11 cellular contexts compared by ENCODE assay signal in the genomic region with DNA sequence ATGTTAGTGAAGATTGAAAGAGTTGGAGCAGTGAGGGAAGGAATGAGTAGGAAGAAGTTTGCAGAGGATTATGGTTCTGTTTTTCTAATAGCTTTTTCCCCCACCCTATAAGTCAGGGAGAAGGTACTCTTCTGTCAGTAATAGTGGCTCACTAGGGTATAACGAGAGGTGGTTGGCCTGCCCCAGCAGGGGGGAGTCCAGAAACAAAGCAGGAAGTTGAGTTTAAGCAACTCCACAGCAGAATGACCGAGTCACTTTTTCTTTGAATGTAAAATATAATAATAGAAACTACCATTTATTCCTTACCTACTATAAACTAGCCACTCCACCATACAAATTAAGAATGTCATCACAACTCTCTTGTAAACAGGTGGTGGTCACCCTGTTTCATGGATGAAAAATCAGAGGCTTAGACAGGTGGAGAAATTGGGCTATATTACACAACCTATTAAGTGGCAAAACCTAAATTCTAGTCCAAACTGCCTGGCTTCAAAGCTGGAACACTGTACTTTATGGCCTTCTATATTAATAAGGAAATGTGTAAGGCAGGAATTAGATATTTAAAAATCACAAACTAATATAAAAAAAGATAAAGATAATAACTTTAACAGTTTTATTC. TPM values are rescaled to one million over a fixed set of nuclear protein-coding genes. Genes with fewer than 3 reads are reported as not detected.
DNase-seq lines count a peak whose midpoint lies in the region; ATAC-seq and TF ChIP-seq lines count a peak whose summit lies in the region.
"Had no signal": no experiment of that assay in that cellular context is flagged by ENCODE, and none has a peak within 500 bp of the region (broad histone marks: within the 10 kb centered on the region; RNA-seq: fewer than 3 reads in every experiment).

No MANE protein-coding gene starts in this region.

- ATAC-seq in GM18868 (IDR thresholded peaks at IDR 0.05; ENCODE audit: unreplicated experiment) (peak; percentile 98), HG03520 (IDR thresholded peaks at IDR 0.05; ENCODE audit: unreplicated experiment) (peak; percentile 81), GM18873 (IDR thresholded peaks at IDR 0.05; ENCODE audit: low FRiP score, unreplicated experiment) (no peak)

- no peak for TF ChIP-seq CTCF in choroid plexus epithelial cell (conservative IDR thresholded peaks at IDR 0.05; ENCODE audit: low read depth, low read length)
- TF ChIP-seq CTCF in glutamatergic neuron (IDR thresholded peaks at IDR 0.05; ENCODE audit: partially characterized antibody, unreplicated experiment), result no peak
- TF ChIP-seq CTCF in BE2C (IDR thresholded peaks at IDR 0.05; ENCODE audit: low read depth, low read length), result no peak

- no peaks in the 10 kb centered on the region for H3K4me1 Mint-ChIP-seq in glutamatergic neuron (ENCODE audit: low read depth, unreplicated experiment)

- H3K4me3 Mint-ChIP-seq in glutamatergic neuron (ENCODE audit: unreplicated experiment), result no peak overlapping the region
- H3K4me3 Mint-ChIP-seq: stimulated activated naive CD8-positive, alpha-beta T cell treated with anti-CD3 and anti-CD28 coated beads, Interleukin-15, Interleukin-2, amounts not matched to agents 100 ng/mL and 50 ng/mL, for 24 hours had no signal

- no peaks in the 10 kb centered on the region for H3K36me3 Mint-ChIP-seq in glutamatergic neuron (ENCODE audit: unreplicated experiment)

- peaks cover 5% of the 10 kb centered on the region; the same call in 1 of the 2 replicates for H3K4me1 ChIP-seq in BE2C
- H3K4me1 ChIP-seq: SJSA1 had no signal

- peak; percentile 13 for DNase-seq in H7
- peak; percentile 66 for DNase-seq in choroid plexus epithelial cell (ENCODE audit: low read depth)
- DNase-seq in glutamatergic neuron, result no peak
- no peak for DNase-seq in BE2C
- no peak for DNase-seq in caudate nucleus (lab: John Stamatoyannopoulos, UW)
- DNase-seq: NCI-H1930 had no signal

- H3K27ac ChIP-seq in caudate nucleus (ENCODE audit: low read depth, low read length), result no peak overlapping the region
- H3K27ac ChIP-seq: SJSA1 had no signal

- H3K9me3 Mint-ChIP-seq in glutamatergic neuron (ENCODE audit: unreplicated experiment), result no peaks in the 10 kb centered on the region
- H3K9me3 Mint-ChIP-seq: stimulated activated naive CD8-positive, alpha-beta T cell treated with anti-CD3 and anti-CD28 coated beads, Interleukin-15, Interleukin-2, amounts not matched to agents 100 ng/mL and 50 ng/mL, for 24 hours had no signal

- H3K27me3 ChIP-seq in H7 (ENCODE audit: control insufficient read depth, insufficient read depth, low read length) (no peaks in the 10 kb centered on the region), BE2C (no peaks in the 10 kb centered on the region)
- H3K27me3 ChIP-seq: SJSA1 had no signal

- H3K4me3 ChIP-seq in H7 (ENCODE audit: insufficient read depth, low read depth, low read length), result no peak overlapping the region
- no peak overlapping the region for H3K4me3 ChIP-seq in choroid plexus epithelial cell (ENCODE audit: low read depth, low read length)
- no peak overlapping the region for H3K4me3 ChIP-seq in BE2C (ENCODE audit: low read depth, low read length)
- H3K4me3 ChIP-seq: SJSA1 had no signal

- H3K27ac Mint-ChIP-seq in glutamatergic neuron (ENCODE audit: unreplicated experiment), result no peak overlapping the region
- H3K27ac Mint-ChIP-seq: stimulated activated naive CD8-positive, alpha-beta T cell treated with anti-CD3 and anti-CD28 coated beads, Interleukin-15, Interleukin-2, amounts not matched to agents 100 ng/mL and 50 ng/mL, for 24 hours had no signal

- no peaks in the 10 kb centered on the region for H3K9me3 ChIP-seq in BE2C
- H3K9me3 ChIP-seq: SJSA1 had no signal

- H3K36me3 ChIP-seq in H7 (replicated peaks; ENCODE audit: control insufficient read depth, insufficient read depth, low read length) (no peaks in the 10 kb centered on the region), BE2C (no peaks in the 10 kb centered on the region)
- H3K36me3 ChIP-seq: SJSA1 had no signal

- H3K27me3 Mint-ChIP-seq in glutamatergic neuron (ENCODE audit: unreplicated experiment), result no peaks in the 10 kb centered on the region
- H3K27me3 Mint-ChIP-seq: stimulated activated naive CD8-positive, alpha-beta T cell treated with anti-CD3 and anti-CD28 coated beads, Interleukin-15, Interleukin-2, amounts not matched to agents 100 ng/mL and 50 ng/mL, for 24 hours had no signal

RNA-seq across cellular contexts. Expression of a gene that starts 21.9 kb away (rescaled TPM):
- total RNA-seq in H7 (2014; rRNA removed; shearing (Covaris generic)), result 24.3 and 25.8 TPM in 2 replicates
- total RNA-seq in glutamatergic neuron (ENCODE audit: unreplicated experiment), result 21.0 TPM
- polyA plus RNA-seq in BE2C (2012; ENCODE audit: insufficient read depth, insufficient read length, low read depth), result 9.4 TPM

RNA-seq across cellular contexts. Expression of a gene that starts 32.2 kb away (rescaled TPM):
- total RNA-seq in H7 (2014; rRNA removed; shearing (Covaris generic)), result 0.55 and 2.1 TPM in 2 replicates
- 3.0 TPM for total RNA-seq in glutamatergic neuron (ENCODE audit: unreplicated experiment)
- polyA plus RNA-seq in BE2C (2012; ENCODE audit: insufficient read depth, insufficient read length, low read depth), result 1.4 TPM

RNA-seq across cellular contexts. Expression of a gene that starts 43.7 kb away (rescaled TPM):
- 0.07 TPM in 1 of 2 replicates, not detected in the other for total RNA-seq in H7 (2014; rRNA removed; shearing (Covaris generic))
- total RNA-seq in glutamatergic neuron (ENCODE audit: unreplicated experiment), result 0.86 TPM
- polyA plus RNA-seq in BE2C (2012; ENCODE audit: insufficient read depth, insufficient read length, low read depth), result not detected

Comparison
In these comparisons a context has a peak if more than half of its experiments do, and no peak if none do; other contexts are left out.
1. DNase-seq: peak in H7 (single experiment) and choroid plexus epithelial cell (single experiment); none in glutamatergic neuron (single experiment), BE2C (single experiment) and caudate nucleus (0 of 61).